18 cellular contexts compared by ENCODE assay signal in the genomic region with DNA sequence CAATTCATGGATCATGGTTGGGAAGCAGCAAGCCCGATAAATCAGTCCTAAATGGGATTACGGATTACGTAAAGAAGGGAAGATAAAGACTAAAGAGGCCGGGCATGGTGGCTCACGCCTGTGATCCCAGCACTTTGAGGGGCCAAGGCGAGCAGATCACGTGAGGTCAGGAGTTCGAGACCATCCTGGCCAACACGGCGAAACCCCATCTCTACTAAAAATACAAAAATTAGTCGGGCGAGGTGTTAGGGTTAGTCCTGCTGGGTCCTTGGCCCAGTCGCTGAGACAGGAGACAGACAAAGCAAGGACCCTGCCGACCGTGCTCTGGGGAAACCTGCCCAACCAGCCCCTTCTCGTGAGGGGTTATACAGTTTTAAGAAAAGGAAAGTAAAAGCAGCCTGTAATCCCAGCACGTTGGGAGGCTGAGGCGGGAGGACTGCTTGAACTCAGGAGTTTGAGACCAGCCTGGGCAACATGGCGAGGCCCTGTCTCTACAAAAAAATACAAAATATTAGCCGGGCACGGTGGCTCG. TPM values are rescaled to one million over a fixed set of nuclear protein-coding genes. Genes with fewer than 3 reads are reported as not detected.
DNase-seq lines count a peak whose midpoint lies in the region; ATAC-seq and TF ChIP-seq lines count a peak whose summit lies in the region.
"Had no signal": no experiment of that assay in that cellular context is flagged by ENCODE, and none has a peak within 500 bp of the region (broad histone marks: within the 10 kb centered on the region; RNA-seq: fewer than 3 reads in every experiment).

No MANE protein-coding gene starts in this region.

- H3K27ac Mint-ChIP-seq in WTC11, result peak overlapping the region; percentile 58; the same call in 1 of the 2 replicates
- peak overlapping the region in 2 of 3 experiments; percentile 38 to 58 for H3K27ac Mint-ChIP-seq in nephron
- H3K27ac Mint-ChIP-seq in chondrocyte (ENCODE audit: unreplicated experiment), result no peak overlapping the region

- ATAC-seq in WTC11, result no peak
- ATAC-seq: GM12878, HepG2, SK-N-SH treated with all-trans-retinoic acid at 6 μM for 48 hours had no signal

- peak overlapping the region; percentile 37 for H3K27ac ChIP-seq in stomach smooth muscle (ENCODE audit: low read length)

- H3K4me1 ChIP-seq in stomach smooth muscle (ENCODE audit: control insufficient read depth, insufficient read depth, low read length), result peaks cover 18% of the 10 kb centered on the region

- no peak overlapping the region for H3K4me3 ChIP-seq in stomach smooth muscle (ENCODE audit: low read length in 2 of 2)
- H3K4me3 ChIP-seq: GM12878 had no signal

- CTCF ChIA-PET in WTC11 (lab: Charles Lee), result no interaction called here

- TF ChIP-seq CTCF in WTC11 (IDR thresholded peaks at IDR 0.05) (no peak), nephron (IDR thresholded peaks at IDR 0.05; ENCODE audit: unreplicated experiment in 3 of 3) (no peak), chondrocyte (IDR thresholded peaks at IDR 0.05) (no peak)

- H3K36me3 ChIP-seq in stomach smooth muscle (ENCODE audit: control insufficient read depth in 2 of 2, insufficient read depth in 2 of 2, low read length in 2 of 2), result no peaks in the 10 kb centered on the region

- H3K27me3 ChIP-seq in stomach smooth muscle (ENCODE audit: control insufficient read depth in 1 of 2, insufficient read depth in 2 of 2, low read length in 2 of 2), result no peaks in the 10 kb centered on the region

- POLR2A ChIA-PET in WTC11 (lab: Charles Lee), result no interaction called here

- H3K27me3 Mint-ChIP-seq in WTC11 (ENCODE audit: low read depth) (no peaks in the 10 kb centered on the region), nephron (ENCODE audit: low read depth) (peaks cover 8% of the 10 kb centered on the region), chondrocyte (ENCODE audit: low read depth) (no peaks in the 10 kb centered on the region)

- no peak overlapping the region for H3K9ac ChIP-seq in stomach smooth muscle (ENCODE audit: low read length in 2 of 2)

- no peaks in the 10 kb centered on the region for H3K4me1 Mint-ChIP-seq in WTC11
- peaks cover 49% of the 10 kb centered on the region for H3K4me1 Mint-ChIP-seq in nephron
- peaks cover 19% of the 10 kb centered on the region for H3K4me1 Mint-ChIP-seq in chondrocyte (ENCODE audit: low read depth)

- peak; percentile 91 for DNase-seq in NCI-H82 (lab: John Stamatoyannopoulos, UW)
- no peak for DNase-seq in WTC11 (ENCODE audit: low spot score)
- DNase-seq in pons (ENCODE audit: low spot score), result no peak
- DNase-seq in NCI-H774 (lab: John Stamatoyannopoulos, UW), result no peak
- no peak for DNase-seq in chondrocyte (ENCODE audit: low spot score)
- DNase-seq: ACHN, DMS 273 treated with DMSO at 0.1 percent for 48 hours, GF-D8, KBM-7, NCI-H1105, NCI-H1694, NCI-H2081 treated with DMSO at 0.1 percent for 48 hours, SIG-M5 had no signal

- no peaks in the 10 kb centered on the region for H3K9me3 Mint-ChIP-seq in WTC11
- no peaks in the 10 kb centered on the region for H3K9me3 Mint-ChIP-seq in nephron
- no peaks in the 10 kb centered on the region for H3K9me3 Mint-ChIP-seq in chondrocyte (ENCODE audit: low read depth)

- no peaks in the 10 kb centered on the region for H3K9me3 ChIP-seq in stomach smooth muscle (ENCODE audit: control insufficient read depth in 2 of 2, low read length in 2 of 2)

- H3K36me3 Mint-ChIP-seq in WTC11 (no peaks in the 10 kb centered on the region), nephron (ENCODE audit: low read depth) (no peaks in the 10 kb centered on the region), chondrocyte (ENCODE audit: low read depth) (no peaks in the 10 kb centered on the region)

- H3K4me3 Mint-ChIP-seq in WTC11 (no peak overlapping the region), nephron (no peak overlapping the region), chondrocyte (ENCODE audit: unreplicated experiment) (no peak overlapping the region)

TF ChIP-seq in WTC11, 78 proteins besides CTCF, POLR2A, EP300 and RAD21:
- TF ChIP-seq ZNF317 (CRISPR knock-in tag; IDR thresholded peaks at IDR 0.05; ENCODE audit: borderline replicate concordance, low read depth) (no peak), ZNF219 (CRISPR knock-in tag; IDR thresholded peaks at IDR 0.05; ENCODE audit: borderline replicate concordance) (no peak), ZNF671 (CRISPR knock-in tag; IDR thresholded peaks at IDR 0.05) (no peak)
- TF ChIP-seq, protein P1, sequence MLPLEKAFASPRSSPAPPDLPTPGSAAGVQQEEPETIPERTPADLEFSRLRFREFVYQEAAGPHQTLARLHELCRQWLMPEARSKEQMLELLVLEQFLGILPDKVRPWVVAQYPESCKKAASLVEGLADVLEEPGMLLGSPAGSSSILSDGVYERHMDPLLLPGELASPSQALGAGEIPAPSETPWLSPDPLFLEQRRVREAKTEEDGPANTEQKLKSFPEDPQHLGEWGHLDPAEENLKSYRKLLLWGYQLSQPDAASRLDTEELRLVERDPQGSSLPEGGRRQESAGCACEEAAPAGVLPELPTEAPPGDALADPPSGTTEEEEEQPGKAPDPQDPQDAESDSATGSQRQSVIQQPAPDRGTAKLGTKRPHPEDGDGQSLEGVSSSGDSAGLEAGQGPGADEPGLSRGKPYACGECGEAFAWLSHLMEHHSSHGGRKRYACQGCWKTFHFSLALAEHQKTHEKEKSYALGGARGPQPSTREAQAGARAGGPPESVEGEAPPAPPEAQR (CRISPR knock-in tag; IDR thresholded peaks at IDR 0.05), result no peak

RNA-seq across cellular contexts. Expression of a gene that starts 37.4 kb away (rescaled TPM):
- total RNA-seq in WTC11 (2021) (14.5 to 19.7 TPM (median 18.5 TPM) in 3 replicates), chondrocyte (6.7 to 10.0 TPM (median 8.1 TPM) in 3 replicates)

RNA-seq across cellular contexts. Expression of a gene that starts 37.7 kb away (rescaled TPM):
- total RNA-seq in WTC11 (2021), result 72.1 to 80.4 TPM (median 79.8 TPM) in 3 replicates
- total RNA-seq in chondrocyte, result 158 to 177 TPM (median 175 TPM) in 3 replicates

RNA-seq across cellular contexts. Expression of a gene that starts 58.4 kb away (rescaled TPM):
- total RNA-seq in WTC11 (2021) (28.6 to 31.7 TPM (median 29.3 TPM) in 3 replicates), chondrocyte (20.6 to 33.0 TPM (median 23.4 TPM) in 3 replicates)
